In the genomic region with DNA sequence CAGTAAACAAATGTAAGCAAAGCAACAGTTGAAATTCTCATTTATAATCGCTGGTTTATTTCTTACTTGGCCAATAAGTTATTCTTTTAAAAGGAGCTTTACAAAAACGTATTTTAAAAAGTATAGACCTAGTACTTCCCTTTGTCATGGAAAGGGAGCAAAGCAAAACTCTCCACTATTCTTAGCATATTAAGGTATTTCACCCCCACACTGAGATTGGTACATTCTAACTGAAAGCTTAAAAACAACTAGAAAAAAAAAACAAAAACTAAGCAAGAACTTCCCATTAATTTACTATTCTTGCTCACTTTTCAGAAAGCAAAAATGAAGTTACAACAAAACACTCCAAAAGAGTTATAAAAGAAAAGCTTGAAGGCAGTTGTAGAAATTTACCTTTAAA, we compare ENCODE assay signal across 9 cellular contexts. TPM values are rescaled to one million over a fixed set of nuclear protein-coding genes. Genes with fewer than 3 reads are reported as not detected.
A peak's percentile ranks its signal among the peaks of the same experiment; 100 is the strongest.
DNase-seq lines count a peak whose midpoint lies in the region; ATAC-seq, FAIRE-seq and TF ChIP-seq lines count a peak whose summit lies in the region.
"Had no signal": no experiment of that assay in that cellular context is flagged by ENCODE, and none has a peak within 500 bp of the region (broad histone marks: within the 10 kb centered on the region; RNA-seq: fewer than 3 reads in every experiment).

No MANE protein-coding gene starts in this region.

- H3K9me3 Mint-ChIP-seq in activated naive CD4-positive, alpha-beta T cell treated with anti-CD3 and anti-CD28 coated beads for 36 hours = no peaks in the 10 kb centered on the region
- H3K9me3 Mint-ChIP-seq in type B pancreatic cell = no peaks in the 10 kb centered on the region

- H3K23ac ChIP-seq in trophoblast cell (ENCODE audit: low read length) = no peak overlapping the region

- BruUV-seq in HepG2 (replicated peaks; lab: Mats Ljungman, UMichigan) = no TSS peak

- DNase-seq in activated naive CD4-positive, alpha-beta T cell treated with anti-CD3 and anti-CD28 coated beads for 36 hours = no peak
- DNase-seq in activated naive CD4-positive, alpha-beta T cell treated with anti-CD3 and anti-CD28 coated beads, Interleukin-2, amount 50 U/mL, for 16 hours = no peak
- DNase-seq in ascending aorta (ENCODE audit: low spot score in 2 of 2) = no peak
- DNase-seq in HepG2 (ENCODE audit: low spot score) = no peak
- DNase-seq in type B pancreatic cell (ENCODE audit: extremely low spot score, unreplicated experiment) = no peak
- DNase-seq in sciatic nerve (ENCODE audit: low spot score) = no peak
- no peak for DNase-seq in trophoblast cell

- ATAC-seq in HepG2 (no peak), sciatic nerve (no peak), HG02981 (IDR thresholded peaks at IDR 0.05; ENCODE audit: unreplicated experiment) (no peak)

- TF ChIP-seq POLR2A in HepG2 (IDR thresholded peaks at IDR 0.05; ENCODE audit: insufficient read depth in 1 of 2, low read depth in 2 of 2, low read length in 2 of 2) = no peak

- no peak overlapping the region for H4K91ac ChIP-seq in trophoblast cell (ENCODE audit: low read depth, low read length)

- no peak overlapping the region for H3K4ac ChIP-seq in trophoblast cell (ENCODE audit: low read depth, low read length)

- H3K27me3 ChIP-seq in ascending aorta (no peaks in the 10 kb centered on the region), HepG2 (ENCODE audit: control insufficient read depth in 1 of 2, insufficient read depth in 2 of 2, low read length in 2 of 2) (no peaks in the 10 kb centered on the region; a peak in 1 of 5 replicates), trophoblast cell (ENCODE audit: insufficient read depth, low read length) (no peaks in the 10 kb centered on the region)

- peaks cover 44% of the 10 kb centered on the region for H3K79me2 ChIP-seq in HepG2 (ENCODE audit: insufficient read depth, low read length)
- peaks cover 7% of the 10 kb centered on the region for H3K79me2 ChIP-seq in trophoblast cell (ENCODE audit: control insufficient read depth, insufficient read depth, low read length, poor library complexity)

- peaks cover 38% of the 10 kb centered on the region for H3K4me1 Mint-ChIP-seq in activated naive CD4-positive, alpha-beta T cell treated with anti-CD3 and anti-CD28 coated beads for 36 hours (ENCODE audit: low read depth)
- peaks cover 22% of the 10 kb centered on the region for H3K4me1 Mint-ChIP-seq in type B pancreatic cell (ENCODE audit: unreplicated experiment)

- H2AFZ ChIP-seq in HepG2 (ENCODE audit: low read length) (no peak overlapping the region), trophoblast cell (ENCODE audit: insufficient read depth, low read length, poor library complexity) (no peak overlapping the region)

- H3K4me3 ChIP-seq in ascending aorta = peak overlapping the region; percentile 70 to 73
- H3K4me3 ChIP-seq in HepG2 (replicated peaks in 1 of 3; ENCODE audit: insufficient read depth in 1 of 3, low read depth in 2 of 3, low read length in 3 of 3) = peak overlapping the region; percentile 85 to 91 (median 85); a peak in 5 of 6 replicates
- no peak overlapping the region for H3K4me3 ChIP-seq in trophoblast cell (ENCODE audit: low read depth, low read length)

- no peak overlapping the region for H4K8ac ChIP-seq in trophoblast cell (ENCODE audit: low read depth, low read length)

- peak overlapping the region; percentile 90 for H3K4me3 Mint-ChIP-seq in activated naive CD4-positive, alpha-beta T cell treated with anti-CD3 and anti-CD28 coated beads for 36 hours
- peak overlapping the region; percentile 99 for H3K4me3 Mint-ChIP-seq in type B pancreatic cell

- POLR2A ChIA-PET in HepG2 (lab: Yijun Ruan, JAX) = no interaction called here

- no peak overlapping the region for H3K27ac Mint-ChIP-seq in activated naive CD4-positive, alpha-beta T cell treated with anti-CD3 and anti-CD28 coated beads for 36 hours
- H3K27ac Mint-ChIP-seq in type B pancreatic cell = peak overlapping the region; percentile 100

- peak overlapping the region; percentile 88 for H3K9ac ChIP-seq in HepG2 (ENCODE audit: insufficient read depth, low read depth, low read length)
- no peak overlapping the region for H3K9ac ChIP-seq in trophoblast cell (ENCODE audit: low read length)

- peaks cover 11% of the 10 kb centered on the region for H3K79me1 ChIP-seq in trophoblast cell (ENCODE audit: low read length)

- no peak overlapping the region for H4K12ac ChIP-seq in trophoblast cell (ENCODE audit: low read depth, low read length)

- no peak overlapping the region for H3K14ac ChIP-seq in trophoblast cell (ENCODE audit: low read length)

- no peaks in the 10 kb centered on the region for H3K27me3 Mint-ChIP-seq in activated naive CD4-positive, alpha-beta T cell treated with anti-CD3 and anti-CD28 coated beads for 36 hours (ENCODE audit: low read depth)
- no peaks in the 10 kb centered on the region for H3K27me3 Mint-ChIP-seq in type B pancreatic cell

- H3K27ac ChIP-seq in ascending aorta = peak overlapping the region; percentile 95 to 98
- peak overlapping the region; percentile 95 for H3K27ac ChIP-seq in HepG2 (ENCODE audit: extremely low read length, insufficient read depth, low read length)
- H3K27ac ChIP-seq in trophoblast cell (ENCODE audit: low read depth, low read length) = no peak overlapping the region

- intact Hi-C loops in activated naive CD4-positive, alpha-beta T cell treated with anti-CD3 and anti-CD28 coated beads for 36 hours (cut with micrococcal nuclease) = loop anchor here (2.0 to 5.0 kb wide), 7 partner anchors 20 to 1013 kb away; a partner anchor contains a TSS
- intact Hi-C loops in ascending aorta (cut with DNase I) (loop anchor here (2.0 to 10.0 kb wide), 5 partner anchors 432 to 1584 kb away; a partner anchor contains a TSS), HepG2 (cut with micrococcal nuclease; ENCODE audit: unreplicated experiment) (loop anchor here (2.0 kb wide), 1 partner anchor 430 kb away; a partner anchor contains a TSS), sciatic nerve (cut with DNase I) (no loop called here)

- CTCF ChIA-PET in activated naive CD4-positive, alpha-beta T cell treated with anti-CD3 and anti-CD28 coated beads for 36 hours (lab: Charles Lee) = interaction anchor here (0.8 to 0.9 kb wide), 2 partner anchors 267 to 423 kb away, joined by 3 read pairs; no protein-coding TSS in a partner anchor
- CTCF ChIA-PET in HepG2 (lab: Yijun Ruan, JAX; ENCODE audit: low intra/inter-chr PET ratio, low total read pairs) = no interaction called here

- no peak overlapping the region for H2BK5ac ChIP-seq in trophoblast cell (ENCODE audit: low read depth, low read length, poor library complexity)

- H3K9me3 ChIP-seq in ascending aorta (no peaks in the 10 kb centered on the region), HepG2 (ENCODE audit: low read length) (no peaks in the 10 kb centered on the region), trophoblast cell (ENCODE audit: insufficient read depth, low read depth, low read length) (no peaks in the 10 kb centered on the region)

- TF ChIP-seq CTCF in ascending aorta (IDR thresholded peaks at IDR 0.05) (no peak), HepG2 (CRISPR knock-in tag; IDR thresholded peaks at IDR 0.05) (no peak), type B pancreatic cell (conservative IDR thresholded peaks at IDR 0.05) (no peak)

- peaks cover 2% of the 10 kb centered on the region; the same call in 1 of the 2 replicates for H4K20me1 ChIP-seq in HepG2 (ENCODE audit: insufficient read depth, low read length)

- no peak overlapping the region for H3K18ac ChIP-seq in trophoblast cell (ENCODE audit: low read length)

- no peak overlapping the region for H2BK12ac ChIP-seq in trophoblast cell (ENCODE audit: low read length)

- FAIRE-seq in HepG2 (lab: Jason Lieb, UNC) = no peak
- FAIRE-seq: D721Med had no signal

- peaks cover 14% of the 10 kb centered on the region for H3K36me3 Mint-ChIP-seq in activated naive CD4-positive, alpha-beta T cell treated with anti-CD3 and anti-CD28 coated beads for 36 hours (ENCODE audit: low read depth)
- H3K36me3 Mint-ChIP-seq in type B pancreatic cell = peaks cover 10% of the 10 kb centered on the region

- TF ChIP-seq EP300 in HepG2 (IDR thresholded peaks at IDR 0.05; ENCODE audit: low read depth in 2 of 2, low read length in 2 of 2) = no peak
- TF ChIP-seq EP300 in HepG2 (CRISPR knock-in tag; IDR thresholded peaks at IDR 0.05; ENCODE audit: borderline replicate concordance) = no peak

- no peak overlapping the region for H2AK5ac ChIP-seq in trophoblast cell (ENCODE audit: low read length)

- TF ChIP-seq RAD21 in HepG2 (CRISPR knock-in tag; IDR thresholded peaks at IDR 0.05) = no peak

- WGBS in HepG2 (ENCODE audit: low lambda C conversion rate) = 2% methylated on average over 2 of the region's 2 CpGs
- no CpG with 5 or more reads among the region's 2 CpGs for WGBS in trophoblast cell (ENCODE audit: extremely low coverage, insufficient coverage, insufficient read length)

- H3K4me1 ChIP-seq in ascending aorta = peaks cover 8 to 17% of the 10 kb centered on the region in 2 donors
- H3K4me1 ChIP-seq in HepG2 (ENCODE audit: insufficient read depth, low read length) = peaks cover 16% of the 10 kb centered on the region
- peaks cover 2 to 3% of the 10 kb centered on the region in 2 experiments for H3K4me1 ChIP-seq in trophoblast cell (ENCODE audit: control insufficient read depth in 1 of 2, insufficient read depth in 2 of 2, low read length in 2 of 2)

- in situ Hi-C loops in HepG2 (cut with HindIII; ENCODE audit: extremely low pct_ligation_motif_present, low pct_unique_long_range_greater_than_20kb) = no loop called here

- H3K36me3 ChIP-seq in ascending aorta (peaks cover 0 to 10% of the 10 kb centered on the region in 2 donors), HepG2 (replicated peaks in 1 of 2; ENCODE audit: control insufficient read depth in 1 of 2, insufficient read depth in 2 of 2, low read length in 2 of 2) (peaks cover 0 to 7% of the 10 kb centered on the region in 2 experiments; a peak in 1 of 5 replicates), trophoblast cell (ENCODE audit: control insufficient read depth in 1 of 2, insufficient read depth in 2 of 2, low read length in 2 of 2) (peaks cover 0 to 3% of the 10 kb centered on the region in 2 experiments)

- H2BK120ac ChIP-seq in trophoblast cell (ENCODE audit: insufficient read depth, low read length, poor library complexity) = no peak overlapping the region

- peak overlapping the region; percentile 85 for H3K4me2 ChIP-seq in HepG2 (ENCODE audit: low read depth, low read length)
- no peak overlapping the region for H3K4me2 ChIP-seq in trophoblast cell (ENCODE audit: low read length)

RNA-seq across cellular contexts. Expression of a gene that starts 1.4 kb away (rescaled TPM):
- 10 to 100 TPM; 49.2 to 50.4 TPM for total RNA-seq in activated naive CD4-positive, alpha-beta T cell treated with anti-CD3 and anti-CD28 coated beads for 36 hours
- total RNA-seq in ascending aorta = 73.3 TPM
- total RNA-seq in HepG2 (2016; rRNA removed; fragmentation: Illumina TruSeq; extraction: Trizol) = 34.8 and 43.3 TPM in 2 replicates
- 10.5 and 11.0 TPM in 2 replicates for total RNA-seq in HepG2 (2016; cell fraction: cytosol; rRNA removed; fragmentation: Illumina TruSeq; extraction: Trizol; ENCODE audit: low read depth)
- 36.0 and 43.3 TPM in 2 replicates for total RNA-seq in HepG2 (2016; cell fraction: insoluble cytoplasmic fraction; rRNA removed; fragmentation: Illumina TruSeq; extraction: Trizol)
- 16.6 and 19.5 TPM in 2 replicates for total RNA-seq in HepG2 (2016; cell fraction: membrane; rRNA removed; fragmentation: Illumina TruSeq; extraction: Trizol)
- 22.6 and 25.0 TPM in 2 replicates for total RNA-seq in HepG2 (2016; cell fraction: nucleus; rRNA removed; fragmentation: Illumina TruSeq; extraction: Trizol)
- polyA plus RNA-seq in HepG2 (2011; rRNA removed) = 15.0 and 19.6 TPM in 2 replicates
- polyA plus RNA-seq in HepG2 (2011; cell fraction: cytosol; rRNA removed) = 12.9 and 13.9 TPM in 2 replicates
- polyA plus RNA-seq in HepG2 (2011; cell fraction: nucleus; rRNA removed) = 9.3 and 10.2 TPM in 2 replicates
- 19.0 and 21.7 TPM in 2 replicates for polyA plus RNA-seq in HepG2 (2012)
- polyA plus RNA-seq in HepG2 (2016; cell fraction: cytosol; fragmentation: Illumina TruSeq; extraction: Trizol; ENCODE audit: low read depth) = 8.5 and 8.8 TPM in 2 replicates
- polyA plus RNA-seq in HepG2 (2016; cell fraction: insoluble cytoplasmic fraction; fragmentation: Illumina TruSeq; extraction: Trizol; ENCODE audit: low read depth) = 52.2 and 53.7 TPM in 2 replicates
- polyA plus RNA-seq in HepG2 (2016; cell fraction: membrane; fragmentation: Illumina TruSeq; extraction: Trizol; ENCODE audit: low read depth) = 14.7 and 15.5 TPM in 2 replicates
- polyA plus RNA-seq in HepG2 (2016; cell fraction: nucleus; fragmentation: Illumina TruSeq; extraction: Trizol; ENCODE audit: insufficient read depth, low read depth) = 34.0 and 34.1 TPM in 2 replicates
- polyA minus RNA-seq in HepG2 (2011; rRNA and poly(A)+ RNA removed; ENCODE audit: low replicate concordance) = 12.9 and 19.3 TPM in 2 replicates
- 14.7 and 18.1 TPM in 2 replicates for polyA minus RNA-seq in HepG2 (2011; cell fraction: cytosol; rRNA and poly(A)+ RNA removed)
- polyA minus RNA-seq in HepG2 (2011; cell fraction: nucleus; rRNA and poly(A)+ RNA removed) = 29.1 and 30.3 TPM in 2 replicates
- 32.5 and 35.3 TPM in 2 replicates for total RNA-seq in type B pancreatic cell (ENCODE audit: low replicate concordance)
- total RNA-seq in sciatic nerve = 52.3 TPM
- polyA plus RNA-seq in trophoblast cell (2013) = 40.4 and 41.2 TPM in 2 replicates

RNA-seq across cellular contexts. Expression of a gene that starts 1.5 kb away (rescaled TPM):
- 10 to 100 TPM; 15.7 to 16.0 TPM for total RNA-seq in activated naive CD4-positive, alpha-beta T cell treated with anti-CD3 and anti-CD28 coated beads for 36 hours
- 20.8 TPM for total RNA-seq in ascending aorta
- total RNA-seq in HepG2 (2016; rRNA removed; fragmentation: Illumina TruSeq; extraction: Trizol) = 26.5 and 36.4 TPM in 2 replicates
- total RNA-seq in HepG2 (2016; cell fraction: cytosol; rRNA removed; fragmentation: Illumina TruSeq; extraction: Trizol; ENCODE audit: low read depth) = 2.2 and 2.8 TPM in 2 replicates
- 25.1 and 31.2 TPM in 2 replicates for total RNA-seq in HepG2 (2016; cell fraction: insoluble cytoplasmic fraction; rRNA removed; fragmentation: Illumina TruSeq; extraction: Trizol)
- total RNA-seq in HepG2 (2016; cell fraction: membrane; rRNA removed; fragmentation: Illumina TruSeq; extraction: Trizol) = 13.0 and 15.4 TPM in 2 replicates
- 18.9 and 20.4 TPM in 2 replicates for total RNA-seq in HepG2 (2016; cell fraction: nucleus; rRNA removed; fragmentation: Illumina TruSeq; extraction: Trizol)
- polyA plus RNA-seq in HepG2 (2011; rRNA removed) = 13.2 and 15.5 TPM in 2 replicates
- polyA plus RNA-seq in HepG2 (2011; cell fraction: cytosol; rRNA removed) = 7.5 and 17.1 TPM in 2 replicates
- polyA plus RNA-seq in HepG2 (2011; cell fraction: nucleus; rRNA removed) = 4.5 and 7.6 TPM in 2 replicates
- polyA plus RNA-seq in HepG2 (2012) = 11.7 and 17.7 TPM in 2 replicates
- 1.2 and 2.1 TPM in 2 replicates for polyA plus RNA-seq in HepG2 (2016; cell fraction: cytosol; fragmentation: Illumina TruSeq; extraction: Trizol; ENCODE audit: low read depth)
- 24.1 and 30.4 TPM in 2 replicates for polyA plus RNA-seq in HepG2 (2016; cell fraction: insoluble cytoplasmic fraction; fragmentation: Illumina TruSeq; extraction: Trizol; ENCODE audit: low read depth)
- 7.7 and 8.3 TPM in 2 replicates for polyA plus RNA-seq in HepG2 (2016; cell fraction: membrane; fragmentation: Illumina TruSeq; extraction: Trizol; ENCODE audit: low read depth)
- polyA plus RNA-seq in HepG2 (2016; cell fraction: nucleus; fragmentation: Illumina TruSeq; extraction: Trizol; ENCODE audit: insufficient read depth, low read depth) = 20.6 and 24.4 TPM in 2 replicates
- polyA minus RNA-seq in HepG2 (2011; rRNA and poly(A)+ RNA removed; ENCODE audit: low replicate concordance) = 29.2 and 35.8 TPM in 2 replicates
- polyA minus RNA-seq in HepG2 (2011; cell fraction: cytosol; rRNA and poly(A)+ RNA removed) = 15.7 and 19.2 TPM in 2 replicates
- 13.1 and 18.9 TPM in 2 replicates for polyA minus RNA-seq in HepG2 (2011; cell fraction: nucleus; rRNA and poly(A)+ RNA removed)
- 23.9 and 31.6 TPM in 2 replicates for total RNA-seq in type B pancreatic cell (ENCODE audit: low replicate concordance)
- 42.8 TPM for total RNA-seq in sciatic nerve
- polyA plus RNA-seq in trophoblast cell (2013) = 19.8 and 20.6 TPM in 2 replicates
